In the genomic region with DNA sequence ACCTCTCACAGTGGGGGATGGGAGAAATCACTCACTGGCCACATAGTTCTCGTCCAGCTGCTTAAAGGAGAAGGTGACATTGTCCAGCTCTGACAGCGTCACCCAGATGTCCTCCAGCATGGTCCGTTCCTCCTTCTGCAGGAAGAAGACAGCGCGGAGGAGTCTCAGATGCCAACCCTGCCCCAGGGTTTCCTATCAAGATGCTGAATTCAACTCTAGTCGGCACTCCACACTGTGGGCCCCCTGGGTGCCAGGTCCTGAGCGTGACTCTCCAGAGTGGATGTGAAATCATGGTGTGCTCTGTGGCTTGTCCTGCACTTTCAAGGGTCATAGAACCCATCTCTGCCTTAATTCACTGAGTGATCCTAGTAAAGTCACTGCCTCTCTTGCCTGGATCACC, we compare ENCODE assay signal across 16 cellular contexts.
DNase-seq lines count a peak whose midpoint lies in the region; ATAC-seq and TF ChIP-seq lines count a peak whose summit lies in the region.
"Had no signal": no experiment of that assay in that cellular context is flagged by ENCODE, and none has a peak within 500 bp of the region (broad histone marks: within the 10 kb centered on the region; RNA-seq: fewer than 3 reads in every experiment).

No MANE protein-coding gene starts in this region.

- no peak overlapping the region for H3K4me2 ChIP-seq in IMR-90 (ENCODE audit: low read depth, low read length)
- H3K4me2 ChIP-seq: PC-9 had no signal

- no peak overlapping the region for H2AK5ac ChIP-seq in IMR-90 (ENCODE audit: low read depth, low read length)

- no peak overlapping the region for H3K4ac ChIP-seq in IMR-90 (ENCODE audit: low read depth, low read length)

- H3K9me3 Mint-ChIP-seq in CD4-positive, CD25-positive, alpha-beta regulatory T cell: peaks cover 0 to 8% (median 0%) of the 10 kb centered on the region in 7 donors
- H3K9me3 Mint-ChIP-seq in dendritic cell treated with granulocyte-macrophage colony-stimulating factor and Interleukin-4, amounts not matched to agents 40 ng/mL and 50 ng/mL, for 4 days: no peaks in the 10 kb centered on the region
- H3K9me3 Mint-ChIP-seq: CD8-positive, alpha-beta T cell had no signal

- no peak overlapping the region for H3K18ac ChIP-seq in IMR-90 (ENCODE audit: low read depth, low read length)

- POLR2A ChIA-PET in IMR-90 (lab: Charles Lee; ENCODE audit: unreplicated experiment): no interaction called here

- H3K4me3 ChIP-seq in CD4-positive, CD25-positive, alpha-beta regulatory T cell (ENCODE audit: low read depth, low read length): no peak overlapping the region
- H3K4me3 ChIP-seq in IMR-90 (ENCODE audit: insufficient read depth, low read depth, low read length): no peak overlapping the region
- H3K4me3 ChIP-seq: MG63, PC-9 had no signal

- no peak overlapping the region for H3K9ac ChIP-seq in IMR-90 (ENCODE audit: low read depth, low read length)

- H3K27ac ChIP-seq in CD4-positive, CD25-positive, alpha-beta regulatory T cell (ENCODE audit: insufficient read depth, low read length, poor library complexity, severe bottlenecking): no peak overlapping the region
- H3K27ac ChIP-seq in IMR-90 (ENCODE audit: insufficient read depth, low read length): no peak overlapping the region
- H3K27ac ChIP-seq: PC-9 had no signal

- peak overlapping the region in 1 of 4 donors; percentile 52 for H3K4me3 Mint-ChIP-seq in CD4-positive, CD25-positive, alpha-beta regulatory T cell
- H3K4me3 Mint-ChIP-seq in dendritic cell treated with granulocyte-macrophage colony-stimulating factor and Interleukin-4, amounts not matched to agents 40 ng/mL and 50 ng/mL, for 4 days: no peak overlapping the region
- H3K4me3 Mint-ChIP-seq: B cell; CD8-positive, alpha-beta T cell had no signal

- no peak overlapping the region for H2BK15ac ChIP-seq in IMR-90 (ENCODE audit: low read depth, low read length)

- no peak overlapping the region for H4K91ac ChIP-seq in IMR-90 (ENCODE audit: insufficient read depth, low read depth, low read length)

- peaks cover 0 to 8% (median 4%) of the 10 kb centered on the region in 4 donors for H3K4me1 Mint-ChIP-seq in CD4-positive, CD25-positive, alpha-beta regulatory T cell
- peaks cover 47% of the 10 kb centered on the region for H3K4me1 Mint-ChIP-seq in dendritic cell treated with granulocyte-macrophage colony-stimulating factor and Interleukin-4, amounts not matched to agents 40 ng/mL and 50 ng/mL, for 4 days (ENCODE audit: low read depth)
- H3K4me1 Mint-ChIP-seq: B cell had no signal

- H3K79me1 ChIP-seq in IMR-90 (ENCODE audit: low read depth in 1 of 2, low read length in 2 of 2): no peaks in the 10 kb centered on the region

- H3K27me3 ChIP-seq in CD4-positive, CD25-positive, alpha-beta regulatory T cell (ENCODE audit: control insufficient read depth, insufficient read depth, low read length): no peaks in the 10 kb centered on the region
- peaks cover 2% of the 10 kb centered on the region; the same call in 1 of the 2 replicates for H3K27me3 ChIP-seq in IMR-90 (ENCODE audit: control insufficient read depth, insufficient read depth, low read length)
- H3K27me3 ChIP-seq: MG63 had no signal

- H3K27me3 Mint-ChIP-seq in CD4-positive, CD25-positive, alpha-beta regulatory T cell: no peaks in the 10 kb centered on the region
- no peaks in the 10 kb centered on the region for H3K27me3 Mint-ChIP-seq in dendritic cell treated with granulocyte-macrophage colony-stimulating factor and Interleukin-4, amounts not matched to agents 40 ng/mL and 50 ng/mL, for 4 days
- H3K27me3 Mint-ChIP-seq: B cell had no signal

- no peak overlapping the region for H4K5ac ChIP-seq in IMR-90 (ENCODE audit: low read depth, low read length)

- no peak for TF ChIP-seq POLR2A in IMR-90 (IDR thresholded peaks at IDR 0.05; ENCODE audit: low read depth, low read length)

- no peak overlapping the region for H4K8ac ChIP-seq in IMR-90 (ENCODE audit: low read depth in 2 of 2, low read length in 2 of 2)

- H3K23ac ChIP-seq in IMR-90 (ENCODE audit: low read depth, low read length): no peak overlapping the region

- peak overlapping the region in 2 of 3 donors; percentile 46 to 81 for H3K27ac Mint-ChIP-seq in CD4-positive, CD25-positive, alpha-beta regulatory T cell
- H3K27ac Mint-ChIP-seq in dendritic cell treated with granulocyte-macrophage colony-stimulating factor and Interleukin-4, amounts not matched to agents 40 ng/mL and 50 ng/mL, for 4 days: peak overlapping the region; percentile 16

- peaks cover 4% of the 10 kb centered on the region; the same call in 1 of the 2 replicates for H4K20me1 ChIP-seq in IMR-90 (ENCODE audit: insufficient read depth, low read length)

- no peak overlapping the region for H3K14ac ChIP-seq in IMR-90 (replicated peaks; ENCODE audit: low read depth, low read length)

- H3K36me3 Mint-ChIP-seq in CD4-positive, CD25-positive, alpha-beta regulatory T cell: peaks cover 52% of the 10 kb centered on the region
- peaks cover 100% of the 10 kb centered on the region for H3K36me3 Mint-ChIP-seq in dendritic cell treated with granulocyte-macrophage colony-stimulating factor and Interleukin-4, amounts not matched to agents 40 ng/mL and 50 ng/mL, for 4 days (ENCODE audit: low read depth)

- no peak for TF ChIP-seq CTCF in IMR-90 (conservative IDR thresholded peaks at IDR 0.05; ENCODE audit: low read depth, low read length)

- ATAC-seq in CD4-positive, CD25-positive, alpha-beta regulatory T cell (ENCODE audit: low read depth in 2 of 2): no peak
- ATAC-seq in IMR-90 (ENCODE audit: low read depth) (no peak), GM18520 (IDR thresholded peaks at IDR 0.05; ENCODE audit: unreplicated experiment) (no peak)
- ATAC-seq: CD8-positive, alpha-beta T cell had no signal

- no peak overlapping the region for H2BK20ac ChIP-seq in IMR-90 (ENCODE audit: low read depth, low read length)

- 96% methylated on average over 3 of the region's 7 CpGs; no CpG with 5 or more reads in 1 of the 2 experiments for WGBS in IMR-90 (ENCODE audit: extremely low coverage in 2 of 2, insufficient read length in 1 of 2), 2 experiments

- H3K9me3 ChIP-seq in CD4-positive, CD25-positive, alpha-beta regulatory T cell (ENCODE audit: control insufficient read depth in 2 of 2, low read length in 2 of 2): no peaks in the 10 kb centered on the region
- H3K9me3 ChIP-seq in IMR-90 (ENCODE audit: control insufficient read depth, insufficient read depth, low read length): no peaks in the 10 kb centered on the region
- H3K9me3 ChIP-seq: MG63 had no signal

- H2AK9ac ChIP-seq in IMR-90 (replicated peaks; ENCODE audit: low read depth, low read length, poor library complexity): peak overlapping the region; percentile 31

- no peak overlapping the region for H2AFZ ChIP-seq in IMR-90 (replicated peaks; ENCODE audit: low read length, poor library complexity)
- H2AFZ ChIP-seq: PC-9 had no signal

- no peak overlapping the region for H2BK120ac ChIP-seq in IMR-90 (ENCODE audit: low read depth, low read length)

- intact Hi-C loops in IMR-90 (cut with micrococcal nuclease) (loop anchor here (1.0 kb wide), 1 partner anchor 271 kb away; no protein-coding TSS in a partner anchor), posterior vena cava (cut with DNase I) (no loop called here)
- intact Hi-C loops in dendritic cell treated with granulocyte-macrophage colony-stimulating factor and Interleukin-4, amounts not matched to agents 40 ng/mL and 50 ng/mL, for 4 days (cut with micrococcal nuclease): no loop called here

- peaks cover 95% of the 10 kb centered on the region for H3K36me3 ChIP-seq in CD4-positive, CD25-positive, alpha-beta regulatory T cell (ENCODE audit: control insufficient read depth, insufficient read depth, low read length)
- H3K36me3 ChIP-seq in IMR-90 (ENCODE audit: control insufficient read depth, insufficient read depth, low read length): no peaks in the 10 kb centered on the region

- dilution Hi-C loops in IMR-90 (cut with HindIII; ENCODE audit: low sequenced_read_pairs, unreplicated experiment): no loop called here

- no peaks in the 10 kb centered on the region for H3K4me1 ChIP-seq in CD4-positive, CD25-positive, alpha-beta regulatory T cell (ENCODE audit: control insufficient read depth, insufficient read depth, low read length, poor library complexity, severe bottlenecking)
- no peaks in the 10 kb centered on the region for H3K4me1 ChIP-seq in IMR-90 (ENCODE audit: control insufficient read depth, insufficient read depth, low read length)

- no peak overlapping the region for H3K56ac ChIP-seq in IMR-90 (ENCODE audit: extremely low read depth, insufficient read depth, low read length)

- no peak overlapping the region for H2BK5ac ChIP-seq in IMR-90 (ENCODE audit: low read depth, low read length, poor library complexity, severe bottlenecking)

- TF ChIP-seq RAD21 in IMR-90 (IDR thresholded peaks at IDR 0.05; ENCODE audit: low read length): no peak

- in situ Hi-C loops in IMR-90 (cut with MboI; ENCODE audit: low sequenced_read_pairs): no loop called here

- H3K9me1 ChIP-seq in IMR-90 (ENCODE audit: insufficient read depth, low read length): peaks cover 5% of the 10 kb centered on the region; the same call in 1 of the 2 replicates

- CTCF ChIA-PET in IMR-90 (lab: Yijun Ruan, JAX): no interaction called here

- no peak for DNase-seq in CD4-positive, CD25-positive, alpha-beta regulatory T cell
- DNase-seq in IMR-90 (no peak), posterior vena cava (ENCODE audit: low spot score) (peak; percentile 18), NCI-H128 (lab: John Stamatoyannopoulos, UW; ENCODE audit: unreplicated experiment) (no peak)
- DNase-seq in activated CD4-positive, alpha-beta T cell treated with anti-CD3 and anti-CD28 coated beads for 4 hours: no peak
- DNase-seq: ACHN; CD8-positive, alpha-beta T cell; DMS 273 treated with DMSO at 0.1 percent for 48 hours; MG63; NCI-H1092 treated with DMSO at 0.1 percent for 48 hours; NCI-H1694 treated with DMSO at 0.1 percent for 48 hours; NCI-H345; PC-9 had no signal

- BruUV-seq in IMR-90 (replicated peaks; lab: Mats Ljungman, UMichigan): no TSS peak

TF ChIP-seq in IMR-90, 13 proteins besides CTCF, POLR2A, EP300 and RAD21 (continues in another document):
- TF ChIP-seq CEBPB (IDR thresholded peaks at IDR 0.05; ENCODE audit: low read depth, low read length) (no peak), MAFK (IDR thresholded peaks at IDR 0.05; ENCODE audit: low read depth, low read length) (no peak), NFE2L2 (IDR thresholded peaks at IDR 0.05; ENCODE audit: low read depth, low read length) (no peak), MXI1 (IDR thresholded peaks at IDR 0.05; ENCODE audit: borderline replicate concordance, low read depth, low read length) (no peak), BHLHE40 (IDR thresholded peaks at IDR 0.05; ENCODE audit: low read depth, low read length) (no peak), CHD1 (IDR thresholded peaks at IDR 0.05; ENCODE audit: low read depth, low read length) (no peak)
